ENCODE assay signal across 1 cellular context in the genomic region with DNA sequence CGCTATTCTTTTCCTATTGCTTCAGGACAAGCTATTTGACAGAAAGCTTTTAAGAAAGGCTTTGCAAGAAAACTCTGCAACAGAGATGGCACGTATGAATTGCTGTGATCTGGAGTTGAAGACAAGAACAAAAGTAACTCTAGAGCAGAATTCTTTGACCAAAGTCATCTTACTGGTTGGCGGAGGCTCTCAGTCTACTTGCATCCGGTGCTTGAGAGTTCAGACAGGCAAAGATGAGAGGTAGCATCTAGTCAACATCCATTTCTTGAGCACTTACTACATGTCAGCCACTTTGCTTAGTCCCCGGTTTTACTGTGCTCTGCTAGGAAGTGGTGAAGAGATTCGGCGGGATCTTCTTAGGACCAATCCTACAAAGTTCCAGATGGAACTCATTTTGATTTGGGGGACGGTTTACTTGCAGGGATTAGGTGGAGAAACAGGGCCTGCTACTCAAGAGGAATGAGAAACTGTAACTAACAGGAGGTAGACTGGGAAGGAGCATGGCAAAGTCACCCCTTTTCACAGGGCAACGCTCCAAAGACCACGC.
A peak's percentile ranks its signal among the peaks of the same experiment; 100 is the strongest.
TF ChIP-seq lines count a peak whose summit lies in the region.

No MANE protein-coding gene starts in this region.

TF ChIP-seq in HepG2, 621 proteins besides CTCF, POLR2A, EP300 and RAD21:
- TF ChIP-seq, protein P1, sequence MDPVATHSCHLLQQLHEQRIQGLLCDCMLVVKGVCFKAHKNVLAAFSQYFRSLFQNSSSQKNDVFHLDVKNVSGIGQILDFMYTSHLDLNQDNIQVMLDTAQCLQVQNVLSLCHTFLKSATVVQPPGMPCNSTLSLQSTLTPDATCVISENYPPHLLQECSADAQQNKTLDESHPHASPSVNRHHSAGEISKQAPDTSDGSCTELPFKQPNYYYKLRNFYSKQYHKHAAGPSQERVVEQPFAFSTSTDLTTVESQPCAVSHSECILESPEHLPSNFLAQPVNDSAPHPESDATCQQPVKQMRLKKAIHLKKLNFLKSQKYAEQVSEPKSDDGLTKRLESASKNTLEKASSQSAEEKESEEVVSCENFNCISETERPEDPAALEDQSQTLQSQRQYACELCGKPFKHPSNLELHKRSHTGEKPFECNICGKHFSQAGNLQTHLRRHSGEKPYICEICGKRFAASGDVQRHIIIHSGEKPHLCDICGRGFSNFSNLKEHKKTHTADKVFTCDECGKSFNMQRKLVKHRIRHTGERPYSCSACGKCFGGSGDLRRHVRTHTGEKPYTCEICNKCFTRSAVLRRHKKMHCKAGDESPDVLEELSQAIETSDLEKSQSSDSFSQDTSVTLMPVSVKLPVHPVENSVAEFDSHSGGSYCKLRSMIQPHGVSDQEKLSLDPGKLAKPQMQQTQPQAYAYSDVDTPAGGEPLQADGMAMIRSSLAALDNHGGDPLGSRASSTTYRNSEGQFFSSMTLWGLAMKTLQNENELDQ (CRISPR knock-in tag; IDR thresholded peaks at IDR 0.05; ENCODE audit: borderline replicate concordance): no peak
- TF ChIP-seq ZNF615 (CRISPR knock-in tag; IDR thresholded peaks at IDR 0.05; ENCODE audit: borderline replicate concordance): 0 out of 2 replicates have a peak, but pooled peaks have one; percentile 39
- 0 out of 2 replicates have a peak, but pooled peaks have one; percentile 55 for TF ChIP-seq CBX5 (CRISPR knock-in tag; IDR thresholded peaks at IDR 0.05; ENCODE audit: borderline replicate concordance)
- no peak for TF ChIP-seq E2F5 (CRISPR knock-in tag; conservative IDR thresholded peaks at IDR 0.05)
- TF ChIP-seq IKZF4 (CRISPR knock-in tag; IDR thresholded peaks at IDR 0.05; ENCODE audit: borderline replicate concordance, low read depth, not compliant biosample characterization): peak; percentile 2
- TF ChIP-seq ZNF274 (CRISPR knock-in tag; IDR thresholded peaks at IDR 0.05): no peak
- TF ChIP-seq, protein P2, sequence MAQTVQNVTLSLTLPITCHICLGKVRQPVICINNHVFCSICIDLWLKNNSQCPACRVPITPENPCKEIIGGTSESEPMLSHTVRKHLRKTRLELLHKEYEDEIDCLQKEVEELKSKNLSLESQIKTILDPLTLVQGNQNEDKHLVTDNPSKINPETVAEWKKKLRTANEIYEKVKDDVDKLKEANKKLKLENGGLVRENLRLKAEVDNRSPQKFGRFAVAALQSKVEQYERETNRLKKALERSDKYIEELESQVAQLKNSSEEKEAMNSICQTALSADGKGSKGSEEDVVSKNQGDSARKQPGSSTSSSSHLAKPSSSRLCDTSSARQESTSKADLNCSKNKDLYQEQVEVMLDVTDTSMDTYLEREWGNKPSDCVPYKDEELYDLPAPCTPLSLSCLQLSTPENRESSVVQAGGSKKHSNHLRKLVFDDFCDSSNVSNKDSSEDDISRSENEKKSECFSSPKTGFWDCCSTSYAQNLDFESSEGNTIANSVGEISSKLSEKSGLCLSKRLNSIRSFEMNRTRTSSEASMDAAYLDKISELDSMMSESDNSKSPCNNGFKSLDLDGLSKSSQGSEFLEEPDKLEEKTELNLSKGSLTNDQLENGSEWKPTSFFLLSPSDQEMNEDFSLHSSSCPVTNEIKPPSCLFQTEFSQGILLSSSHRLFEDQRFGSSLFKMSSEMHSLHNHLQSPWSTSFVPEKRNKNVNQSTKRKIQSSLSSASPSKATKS (CRISPR knock-in tag; IDR thresholded peaks at IDR 0.05): 0 out of 2 replicates have a peak, but pooled peaks have one; percentile 40
- TF ChIP-seq NCOA1 (CRISPR knock-in tag; IDR thresholded peaks at IDR 0.05): 0 out of 2 replicates have a peak, but pooled peaks have one; percentile 4
- TF ChIP-seq EHMT2 (IDR thresholded peaks at IDR 0.05; ENCODE audit: borderline replicate concordance, low read depth, low read length): peak; percentile 82
- 0 out of 2 replicates have a peak, but pooled peaks have one; percentile 41 for TF ChIP-seq ZNF44 (CRISPR knock-in tag; IDR thresholded peaks at IDR 0.05)
- TF ChIP-seq ZMYM3 (CRISPR knock-in tag; IDR thresholded peaks at IDR 0.05): peak; percentile 13; the same call in 1 of the 2 replicates
- TF ChIP-seq ZFP91 (CRISPR knock-in tag; IDR thresholded peaks at IDR 0.05; ENCODE audit: borderline replicate concordance): no peak
- TF ChIP-seq, protein P3, sequence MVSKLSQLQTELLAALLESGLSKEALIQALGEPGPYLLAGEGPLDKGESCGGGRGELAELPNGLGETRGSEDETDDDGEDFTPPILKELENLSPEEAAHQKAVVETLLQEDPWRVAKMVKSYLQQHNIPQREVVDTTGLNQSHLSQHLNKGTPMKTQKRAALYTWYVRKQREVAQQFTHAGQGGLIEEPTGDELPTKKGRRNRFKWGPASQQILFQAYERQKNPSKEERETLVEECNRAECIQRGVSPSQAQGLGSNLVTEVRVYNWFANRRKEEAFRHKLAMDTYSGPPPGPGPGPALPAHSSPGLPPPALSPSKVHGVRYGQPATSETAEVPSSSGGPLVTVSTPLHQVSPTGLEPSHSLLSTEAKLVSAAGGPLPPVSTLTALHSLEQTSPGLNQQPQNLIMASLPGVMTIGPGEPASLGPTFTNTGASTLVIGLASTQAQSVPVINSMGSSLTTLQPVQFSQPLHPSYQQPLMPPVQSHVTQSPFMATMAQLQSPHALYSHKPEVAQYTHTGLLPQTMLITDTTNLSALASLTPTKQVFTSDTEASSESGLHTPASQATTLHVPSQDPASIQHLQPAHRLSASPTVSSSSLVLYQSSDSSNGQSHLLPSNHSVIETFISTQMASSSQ (IDR thresholded peaks at IDR 0.05; ENCODE audit: low read depth): no peak
- TF ChIP-seq, protein P3 (CRISPR knock-in tag; IDR thresholded peaks at IDR 0.05; ENCODE audit: borderline replicate concordance): no peak
- TF ChIP-seq ZNF468 (CRISPR knock-in tag; IDR thresholded peaks at IDR 0.05): 0 out of 2 replicates have a peak, but pooled peaks have one; percentile 24
